In genomic region chr13:51275101-51275500, GRCh38 we compare ENCODE assay signal across 22 cellular contexts. TPM values are rescaled to one million over a fixed set of nuclear protein-coding genes. Genes with fewer than 3 reads are reported as not detected.
"Had no signal": no experiment of that assay in that cellular context is flagged by ENCODE, and none has a peak within 500 bp of the region (broad histone marks: within the 10 kb centered on the region; RNA-seq: fewer than 3 reads in every experiment).

No MANE protein-coding gene starts in this region.

- H3K27ac Mint-ChIP-seq: activated CD8-positive, alpha-beta memory T cell treated with anti-CD3 and anti-CD28 coated beads, Interleukin-2, amount 10 ng/mL, durations not matched to agents 7 days and 5 days; activated CD8-positive, alpha-beta T cell treated with anti-CD3 and anti-CD28 coated beads for 36 hours; activated naive CD4-positive, alpha-beta T cell treated with anti-CD3 and anti-CD28 coated beads, Interleukin-2, amount 50 U/mL, for 24 hours; activated T-helper 1 cell treated with anti-CD3 and anti-CD28 coated beads, Interleukin-12 subunit alpha, Interleukin-12 subunit beta, Interleukin-2, Interleukin-4 antibody, amounts not matched to agents 30 ng/mL and 10 ng/mL and 1 ng/mL, durations not matched to agents 14 hours and 24 hours and 36 hours; natural killer cell; stimulated activated effector memory CD8-positive, alpha-beta T cell treated with anti-CD3 and anti-CD28 coated beads, Interleukin-12 subunit alpha, Interleukin-12 subunit beta, amount 100 ng/mL, for 72 hours; stimulated activated naive CD8-positive, alpha-beta T cell treated with anti-CD3 and anti-CD28 coated beads, Interleukin-15, amount 100 ng/mL, for 72 hours had no signal

- H3K36me3 Mint-ChIP-seq: activated CD8-positive, alpha-beta memory T cell treated with anti-CD3 and anti-CD28 coated beads, Interleukin-2, amount 10 ng/mL, durations not matched to agents 7 days and 5 days; activated naive CD4-positive, alpha-beta T cell treated with anti-CD3 and anti-CD28 coated beads, Interleukin-2, amount 50 U/mL, for 24 hours; natural killer cell; stimulated activated effector memory CD8-positive, alpha-beta T cell treated with anti-CD3 and anti-CD28 coated beads, Interleukin-12 subunit alpha, Interleukin-12 subunit beta, amount 100 ng/mL, for 72 hours had no signal

- H3K27ac ChIP-seq: ascending aorta, brain microvascular endothelial cell, coronary artery, epithelial cell of prostate, heart right ventricle, prostate gland, suprapubic skin had no signal

- H3K9me3 Mint-ChIP-seq: activated CD8-positive, alpha-beta T cell treated with anti-CD3 and anti-CD28 coated beads for 36 hours; activated naive CD4-positive, alpha-beta T cell treated with anti-CD3 and anti-CD28 coated beads, Interleukin-2, amount 50 U/mL, for 24 hours; activated T-helper 1 cell treated with anti-CD3 and anti-CD28 coated beads, Interleukin-12 subunit alpha, Interleukin-12 subunit beta, Interleukin-2, Interleukin-4 antibody, amounts not matched to agents 30 ng/mL and 10 ng/mL and 1 ng/mL, durations not matched to agents 14 hours and 24 hours and 36 hours; central memory CD8-positive, alpha-beta T cell; natural killer cell; stimulated activated effector memory CD8-positive, alpha-beta T cell treated with anti-CD3 and anti-CD28 coated beads, Interleukin-12 subunit alpha, Interleukin-12 subunit beta, amount 100 ng/mL, for 72 hours; stimulated activated naive CD8-positive, alpha-beta T cell treated with anti-CD3 and anti-CD28 coated beads, Interleukin-15, amount 100 ng/mL, for 72 hours had no signal

- H3K4me3 Mint-ChIP-seq: activated CD8-positive, alpha-beta memory T cell treated with anti-CD3 and anti-CD28 coated beads, Interleukin-2, amount 10 ng/mL, durations not matched to agents 7 days and 5 days; activated CD8-positive, alpha-beta T cell treated with anti-CD3 and anti-CD28 coated beads for 36 hours; activated naive CD4-positive, alpha-beta T cell treated with anti-CD3 and anti-CD28 coated beads, Interleukin-2, amount 50 U/mL, for 24 hours; activated T-helper 1 cell treated with anti-CD3 and anti-CD28 coated beads, Interleukin-12 subunit alpha, Interleukin-12 subunit beta, Interleukin-2, Interleukin-4 antibody, amounts not matched to agents 30 ng/mL and 10 ng/mL and 1 ng/mL, durations not matched to agents 14 hours and 24 hours and 36 hours; central memory CD8-positive, alpha-beta T cell; natural killer cell; stimulated activated effector memory CD8-positive, alpha-beta T cell treated with anti-CD3 and anti-CD28 coated beads, Interleukin-12 subunit alpha, Interleukin-12 subunit beta, amount 100 ng/mL, for 72 hours; stimulated activated naive CD8-positive, alpha-beta T cell treated with anti-CD3 and anti-CD28 coated beads, Interleukin-15, amount 100 ng/mL, for 72 hours had no signal

- ATAC-seq: activated CD8-positive, alpha-beta memory T cell treated with anti-CD3 and anti-CD28 coated beads, Interleukin-2, amount 10 ng/mL, durations not matched to agents 7 days and 5 days; activated CD8-positive, alpha-beta T cell treated with anti-CD3 and anti-CD28 coated beads for 36 hours; natural killer cell; stimulated activated effector memory CD8-positive, alpha-beta T cell treated with anti-CD3 and anti-CD28 coated beads, Interleukin-12 subunit alpha, Interleukin-12 subunit beta, amount 100 ng/mL, for 72 hours; stimulated activated naive CD8-positive, alpha-beta T cell treated with anti-CD3 and anti-CD28 coated beads, Interleukin-15, amount 100 ng/mL, for 72 hours had no signal

- H3K27me3 Mint-ChIP-seq: activated CD8-positive, alpha-beta T cell treated with anti-CD3 and anti-CD28 coated beads for 36 hours; activated naive CD4-positive, alpha-beta T cell treated with anti-CD3 and anti-CD28 coated beads, Interleukin-2, amount 50 U/mL, for 24 hours; stimulated activated naive CD8-positive, alpha-beta T cell treated with anti-CD3 and anti-CD28 coated beads, Interleukin-15, amount 100 ng/mL, for 72 hours had no signal

- H3K27me3 ChIP-seq: ascending aorta, brain microvascular endothelial cell, heart right ventricle, suprapubic skin, transverse colon had no signal

- DNase-seq: activated CD4-positive, alpha-beta T cell treated with anti-CD3 and anti-CD28 coated beads for 48 hours; activated CD8-positive, alpha-beta memory T cell treated with anti-CD3 and anti-CD28 coated beads, Interleukin-2, amount 10 ng/mL, durations not matched to agents 7 days and 5 days; activated CD8-positive, alpha-beta T cell treated with anti-CD3 and anti-CD28 coated beads for 36 hours; activated gamma-delta T cell; activated T-cell treated with anti-CD3 and anti-CD28 coated beads for 4 hours; brain microvascular endothelial cell; heart right ventricle; islet precursor cell; natural killer cell; stimulated activated CD4-positive, alpha-beta T cell treated with anti-CD3 and anti-CD28 coated beads, Interleukin-1b, Interleukin-23, amount 100 ng/mL, for 48 hours; stimulated activated naive CD8-positive, alpha-beta T cell treated with anti-CD3 and anti-CD28 coated beads, Interleukin-15, amount 100 ng/mL, for 72 hours; T-helper 2 cell; transverse colon had no signal

- H3K9me3 ChIP-seq: ascending aorta, heart right ventricle, prostate gland, suprapubic skin, transverse colon had no signal

- H3K4me3 ChIP-seq: ascending aorta, coronary artery, heart right ventricle, prostate gland, suprapubic skin, transverse colon had no signal

- H3K4me1 Mint-ChIP-seq: activated naive CD4-positive, alpha-beta T cell treated with anti-CD3 and anti-CD28 coated beads, Interleukin-2, amount 50 U/mL, for 24 hours; central memory CD8-positive, alpha-beta T cell; natural killer cell; stimulated activated effector memory CD8-positive, alpha-beta T cell treated with anti-CD3 and anti-CD28 coated beads, Interleukin-12 subunit alpha, Interleukin-12 subunit beta, amount 100 ng/mL, for 72 hours had no signal

- H3K4me1 ChIP-seq: ascending aorta, suprapubic skin had no signal

RNA-seq across cellular contexts. Expression of gene FAM124A, which starts 52.9 kb away (rescaled TPM):
- total RNA-seq: natural killer cell had no signal
